In the genomic region with DNA sequence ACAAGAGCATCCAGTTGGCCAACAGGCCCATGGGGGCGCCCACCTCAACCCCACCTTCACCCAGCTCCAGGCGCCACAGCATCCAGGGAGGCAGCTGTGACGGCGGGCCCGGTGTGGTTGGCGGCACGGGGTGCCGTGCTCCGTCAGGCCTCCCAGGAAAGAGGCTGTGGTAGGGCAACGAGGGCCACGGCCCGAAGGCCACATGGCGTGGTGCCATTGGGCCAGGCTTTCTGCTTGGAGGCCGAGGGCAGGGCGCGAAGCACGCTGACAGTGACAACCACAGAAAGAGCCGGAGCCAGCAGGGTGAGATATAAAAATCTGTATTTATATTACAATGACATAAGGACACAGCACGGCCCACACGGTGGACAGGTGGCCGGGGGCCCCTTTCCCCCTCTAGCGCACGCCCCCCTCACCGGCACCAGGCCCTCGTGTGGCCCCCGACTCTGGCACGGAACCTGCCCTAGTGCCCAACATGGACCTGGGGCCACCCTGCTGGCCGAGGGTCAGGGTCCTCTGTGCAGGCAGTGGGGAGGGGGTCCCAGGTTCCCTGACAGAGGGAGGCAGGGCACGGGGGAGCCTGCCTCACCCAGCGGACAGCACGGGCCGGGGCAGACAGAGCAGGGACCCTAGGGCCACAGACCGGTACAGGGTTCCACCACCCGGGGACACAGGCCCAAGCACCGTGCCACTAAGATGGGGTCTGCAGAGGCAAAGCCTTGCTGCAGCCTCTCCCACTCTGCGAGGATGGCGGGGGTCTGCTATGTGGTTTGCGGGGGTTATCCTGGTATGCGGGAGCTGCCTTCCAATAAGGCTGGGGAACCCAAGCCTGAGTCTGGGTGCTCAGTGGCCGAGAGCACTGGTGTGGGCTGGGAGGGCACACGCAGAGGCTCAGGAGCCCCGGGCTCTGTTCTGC, we compare ENCODE assay signal across 15 cellular contexts. TPM values are rescaled to one million over a fixed set of nuclear protein-coding genes. Genes with fewer than 3 reads are reported as not detected.
A peak's percentile ranks its signal among the peaks of the same experiment; 100 is the strongest.
DNase-seq lines count a peak whose midpoint lies in the region; ATAC-seq and TF ChIP-seq lines count a peak whose summit lies in the region.
"Had no signal": no experiment of that assay in that cellular context is flagged by ENCODE, and none has a peak within 500 bp of the region (broad histone marks: within the 10 kb centered on the region; RNA-seq: fewer than 3 reads in every experiment).

No MANE protein-coding gene starts in this region.

- peaks cover 10% of the 10 kb centered on the region for H4K20me1 ChIP-seq in IMR-90 (ENCODE audit: insufficient read depth, low read length)

- no peaks in the 10 kb centered on the region for H3K36me3 Mint-ChIP-seq in activated T-helper 2 cell treated with anti-CD3 and anti-CD28 coated beads, Interferon-gamma antibody, Interleukin-2, Interleukin-4, amounts not matched to agents 10 μg/mL and 5 μg/mL and 100 μg/mL, durations not matched to agents 14 hours and 24 hours and 36 hours (ENCODE audit: low read depth)

- TF ChIP-seq CTCF in IMR-90 (conservative IDR thresholded peaks at IDR 0.05; ENCODE audit: low read depth, low read length) (no peak), left ventricle myocardium inferior (IDR thresholded peaks at IDR 0.05; ENCODE audit: borderline replicate concordance) (no peak), foreskin fibroblast (IDR thresholded peaks at IDR 0.05; ENCODE audit: low read depth, low read length) (no peak)

- H3K27me3 ChIP-seq in IMR-90 (ENCODE audit: control insufficient read depth, insufficient read depth, low read length) (no peaks in the 10 kb centered on the region), left ventricle myocardium inferior (ENCODE audit: low read depth) (no peaks in the 10 kb centered on the region)
- H3K27me3 ChIP-seq: transverse colon had no signal

- H3K36me3 ChIP-seq in IMR-90 (ENCODE audit: control insufficient read depth, insufficient read depth, low read length) (peaks cover 39% of the 10 kb centered on the region; the same call in 1 of the 2 replicates), left ventricle myocardium inferior (peaks cover 48% of the 10 kb centered on the region)

- no peak overlapping the region for H3K18ac ChIP-seq in IMR-90 (ENCODE audit: low read depth, low read length)

- intact Hi-C loops in IMR-90 (cut with micrococcal nuclease) (no loop called here), left ventricle myocardium inferior (cut with micrococcal nuclease) (no loop called here)
- intact Hi-C loops in activated T-helper 2 cell treated with anti-CD3 and anti-CD28 coated beads, Interferon-gamma antibody, Interleukin-2, Interleukin-4, amounts not matched to agents 10 μg/mL and 5 μg/mL and 100 μg/mL, durations not matched to agents 14 hours and 24 hours and 36 hours (cut with micrococcal nuclease), result no loop called here

- DNase-seq in activated CD4-positive, alpha-beta T cell treated with anti-CD3 and anti-CD28 coated beads for 48 hours, result peak; percentile 1
- no peak for DNase-seq in activated CD4-positive, alpha-beta T cell treated with anti-CD3 and anti-CD28 coated beads, Interleukin-2, amount 50 U/mL, for 4 hours
- no peak for DNase-seq in IMR-90
- DNase-seq in left ventricle myocardium inferior, result peak; percentile 22
- DNase-seq in stimulated activated CD8-positive, alpha-beta memory T cell treated with anti-CD3 and anti-CD28 coated beads, Interleukin-12 subunit alpha, Interleukin-12 subunit beta, amount 100 ng/mL, for 4 hours (ENCODE audit: low read depth), result peak; percentile 0
- no peak for DNase-seq in foreskin fibroblast
- no peak for DNase-seq in activated T-helper 2 cell treated with anti-CD3 and anti-CD28 coated beads, Interferon-gamma antibody, Interleukin-2, Interleukin-4, amounts not matched to agents 10 μg/mL and 5 μg/mL and 100 μg/mL, durations not matched to agents 14 hours and 24 hours and 36 hours (ENCODE audit: low spot score)
- DNase-seq: activated naive CD8-positive, alpha-beta T cell treated with anti-CD3 and anti-CD28 coated beads, Interleukin-2, amount 50 U/mL, for 24 hours; Calu3; cortex of kidney; KBM-7; NCI-H1930; transverse colon had no signal

- POLR2A ChIA-PET in IMR-90 (lab: Charles Lee; ENCODE audit: unreplicated experiment), result no interaction called here

- H3K9ac ChIP-seq in IMR-90 (ENCODE audit: low read depth, low read length), result no peak overlapping the region

- H3K4me3 ChIP-seq in IMR-90 (ENCODE audit: insufficient read depth, low read depth, low read length) (no peak overlapping the region), left ventricle myocardium inferior (no peak overlapping the region), foreskin fibroblast (ENCODE audit: low read depth in 1 of 2, low read length in 2 of 2) (no peak overlapping the region)
- H3K4me3 ChIP-seq: A549, transverse colon had no signal

- CTCF ChIA-PET in IMR-90 (lab: Yijun Ruan, JAX), result no interaction called here

- no peak overlapping the region for H2AFZ ChIP-seq in IMR-90 (replicated peaks; ENCODE audit: low read length, poor library complexity)

- H3K4me2 ChIP-seq in IMR-90 (ENCODE audit: low read depth, low read length), result no peak overlapping the region
- H3K4me2 ChIP-seq: A549 had no signal

- H2BK5ac ChIP-seq in IMR-90 (ENCODE audit: low read depth, low read length, poor library complexity, severe bottlenecking), result no peak overlapping the region

- H2AK5ac ChIP-seq in IMR-90 (ENCODE audit: low read depth, low read length), result no peak overlapping the region

- H4K91ac ChIP-seq in IMR-90 (ENCODE audit: insufficient read depth, low read depth, low read length), result no peak overlapping the region

- 87% methylated on average over 11 of the region's 42 CpGs; no CpG with 5 or more reads in 1 of the 2 experiments for WGBS in IMR-90 (ENCODE audit: extremely low coverage in 2 of 2, insufficient read length in 1 of 2), 2 experiments

- H2BK15ac ChIP-seq in IMR-90 (ENCODE audit: low read depth, low read length), result no peak overlapping the region

- 0 out of 4 replicates have a peak, but pooled peaks cover 0 to 2% of the 10 kb centered on the region in 2 experiments for H3K79me1 ChIP-seq in IMR-90 (ENCODE audit: low read depth in 1 of 2, low read length in 2 of 2)

- TF ChIP-seq POLR2A in IMR-90 (IDR thresholded peaks at IDR 0.05; ENCODE audit: low read depth, low read length), result no peak

- ATAC-seq in IMR-90 (ENCODE audit: low read depth), result no peak
- no peak for ATAC-seq in HG03571 (IDR thresholded peaks at IDR 0.05; ENCODE audit: unreplicated experiment)
- ATAC-seq: A549; activated naive CD8-positive, alpha-beta T cell treated with anti-CD3 and anti-CD28 coated beads, Interleukin-2, amount 50 U/mL, for 24 hours had no signal

- no peak overlapping the region for H3K56ac ChIP-seq in IMR-90 (ENCODE audit: extremely low read depth, insufficient read depth, low read length)

- no peak overlapping the region for H3K4me3 Mint-ChIP-seq in activated T-helper 2 cell treated with anti-CD3 and anti-CD28 coated beads, Interferon-gamma antibody, Interleukin-2, Interleukin-4, amounts not matched to agents 10 μg/mL and 5 μg/mL and 100 μg/mL, durations not matched to agents 14 hours and 24 hours and 36 hours (ENCODE audit: low read depth)
- H3K4me3 Mint-ChIP-seq: activated naive CD8-positive, alpha-beta T cell treated with anti-CD3 and anti-CD28 coated beads, Interleukin-2, amount 50 U/mL, for 24 hours had no signal

- TF ChIP-seq RAD21 in IMR-90 (IDR thresholded peaks at IDR 0.05; ENCODE audit: low read length), result no peak

- H2BK20ac ChIP-seq in IMR-90 (ENCODE audit: low read depth, low read length), result no peak overlapping the region

- H3K27ac ChIP-seq in IMR-90 (ENCODE audit: insufficient read depth, low read length) (no peak overlapping the region), left ventricle myocardium inferior (replicated peaks) (no peak overlapping the region)
- H3K27ac ChIP-seq: A549, transverse colon had no signal

- H3K4me1 Mint-ChIP-seq in activated T-helper 2 cell treated with anti-CD3 and anti-CD28 coated beads, Interferon-gamma antibody, Interleukin-2, Interleukin-4, amounts not matched to agents 10 μg/mL and 5 μg/mL and 100 μg/mL, durations not matched to agents 14 hours and 24 hours and 36 hours (ENCODE audit: low read depth), result peaks cover 13% of the 10 kb centered on the region

- H3K9me3 ChIP-seq in IMR-90 (ENCODE audit: control insufficient read depth, insufficient read depth, low read length), result no peaks in the 10 kb centered on the region
- H3K9me3 ChIP-seq in left ventricle myocardium inferior (replicated peaks), result no peaks in the 10 kb centered on the region
- H3K9me3 ChIP-seq: A549, transverse colon had no signal

- H3K23ac ChIP-seq in IMR-90 (ENCODE audit: low read depth, low read length), result no peak overlapping the region

- H4K5ac ChIP-seq in IMR-90 (ENCODE audit: low read depth, low read length), result no peak overlapping the region

- BruUV-seq in IMR-90 (replicated peaks; lab: Mats Ljungman, UMichigan), result no TSS peak

- H4K8ac ChIP-seq in IMR-90 (ENCODE audit: low read depth in 2 of 2, low read length in 2 of 2), result no peak overlapping the region

- H3K4ac ChIP-seq in IMR-90 (ENCODE audit: low read depth, low read length), result no peak overlapping the region

- H3K9me1 ChIP-seq in IMR-90 (ENCODE audit: insufficient read depth, low read length), result 0 out of 2 replicates have a peak, but pooled peaks cover 3% of the 10 kb centered on the region

- H3K9me3 Mint-ChIP-seq in activated T-helper 2 cell treated with anti-CD3 and anti-CD28 coated beads, Interferon-gamma antibody, Interleukin-2, Interleukin-4, amounts not matched to agents 10 μg/mL and 5 μg/mL and 100 μg/mL, durations not matched to agents 14 hours and 24 hours and 36 hours, result no peaks in the 10 kb centered on the region
- H3K9me3 Mint-ChIP-seq: activated naive CD8-positive, alpha-beta T cell treated with anti-CD3 and anti-CD28 coated beads, Interleukin-2, amount 50 U/mL, for 24 hours had no signal

- H3K4me1 ChIP-seq in IMR-90 (ENCODE audit: control insufficient read depth, insufficient read depth, low read length) (peaks cover 3% of the 10 kb centered on the region; the same call in 1 of the 2 replicates), left ventricle myocardium inferior (peaks cover 42% of the 10 kb centered on the region)
- H3K4me1 ChIP-seq: A549 had no signal

- peak overlapping the region; percentile 37 for H2AK9ac ChIP-seq in IMR-90 (replicated peaks; ENCODE audit: low read depth, low read length, poor library complexity)

- in situ Hi-C loops in IMR-90 (cut with MboI; ENCODE audit: low sequenced_read_pairs), result no loop called here

- dilution Hi-C loops in IMR-90 (cut with HindIII; ENCODE audit: low sequenced_read_pairs, unreplicated experiment), result no loop called here

- no peak overlapping the region for H2BK120ac ChIP-seq in IMR-90 (ENCODE audit: low read depth, low read length)

- no peak overlapping the region for H3K27ac Mint-ChIP-seq in activated T-helper 2 cell treated with anti-CD3 and anti-CD28 coated beads, Interferon-gamma antibody, Interleukin-2, Interleukin-4, amounts not matched to agents 10 μg/mL and 5 μg/mL and 100 μg/mL, durations not matched to agents 14 hours and 24 hours and 36 hours
- H3K27ac Mint-ChIP-seq: activated naive CD8-positive, alpha-beta T cell treated with anti-CD3 and anti-CD28 coated beads, Interleukin-2, amount 50 U/mL, for 24 hours had no signal

- no peak overlapping the region for H3K14ac ChIP-seq in IMR-90 (replicated peaks; ENCODE audit: low read depth, low read length)

- peaks cover 3% of the 10 kb centered on the region for H3K27me3 Mint-ChIP-seq in activated T-helper 2 cell treated with anti-CD3 and anti-CD28 coated beads, Interferon-gamma antibody, Interleukin-2, Interleukin-4, amounts not matched to agents 10 μg/mL and 5 μg/mL and 100 μg/mL, durations not matched to agents 14 hours and 24 hours and 36 hours (ENCODE audit: low read depth)
- H3K27me3 Mint-ChIP-seq: activated naive CD8-positive, alpha-beta T cell treated with anti-CD3 and anti-CD28 coated beads, Interleukin-2, amount 50 U/mL, for 24 hours had no signal

RNA-seq across cellular contexts. Expression of gene HAUS3, which starts 5.5 kb away (rescaled TPM):
- 4.3 and 6.9 TPM in 2 replicates for total RNA-seq in IMR-90 (2012; rRNA removed)
- 3.6 and 4.8 TPM in 2 replicates for polyA plus RNA-seq in IMR-90 (2012; rRNA removed)
- polyA plus RNA-seq in IMR-90 (2012; cell fraction: cytosol; rRNA removed), result 3.0 and 5.8 TPM in 2 replicates
- polyA plus RNA-seq in IMR-90 (2012; cell fraction: nucleus; rRNA removed; ENCODE audit: low replicate concordance), result 9.9 and 13.2 TPM in 2 replicates
- 6.4 TPM for total RNA-seq in left ventricle myocardium inferior
- 17.1 and 18.6 TPM in 2 replicates for total RNA-seq in activated T-helper 2 cell treated with anti-CD3 and anti-CD28 coated beads, Interferon-gamma antibody, Interleukin-2, Interleukin-4, amounts not matched to agents 10 μg/mL and 5 μg/mL and 100 μg/mL, durations not matched to agents 14 hours and 24 hours and 36 hours

RNA-seq across cellular contexts. Expression of gene POLN, which starts 5.5 kb away (rescaled TPM):
- 0.72 and 1.1 TPM in 2 replicates for total RNA-seq in IMR-90 (2012; rRNA removed)
- polyA plus RNA-seq in IMR-90 (2012; rRNA removed), result 0.63 and 0.82 TPM in 2 replicates
- 0.03 and 0.63 TPM in 2 replicates for polyA plus RNA-seq in IMR-90 (2012; cell fraction: cytosol; rRNA removed)
- polyA plus RNA-seq in IMR-90 (2012; cell fraction: nucleus; rRNA removed; ENCODE audit: low replicate concordance), result 3.3 and 5.4 TPM in 2 replicates
- total RNA-seq in left ventricle myocardium inferior, result 2.2 TPM
- total RNA-seq in activated T-helper 2 cell treated with anti-CD3 and anti-CD28 coated beads, Interferon-gamma antibody, Interleukin-2, Interleukin-4, amounts not matched to agents 10 μg/mL and 5 μg/mL and 100 μg/mL, durations not matched to agents 14 hours and 24 hours and 36 hours, result 1.3 and 1.4 TPM in 2 replicates

RNA-seq across cellular contexts. Expression of gene MXD4, which starts 14.5 kb away (rescaled TPM):
- total RNA-seq in IMR-90 (2012; rRNA removed) (22.8 and 25.6 TPM in 2 replicates), left ventricle myocardium inferior (40.4 TPM)
- polyA plus RNA-seq in IMR-90 (2012; rRNA removed), result 54.4 and 63.6 TPM in 2 replicates
- 57.4 and 87.5 TPM in 2 replicates for polyA plus RNA-seq in IMR-90 (2012; cell fraction: cytosol; rRNA removed)
- polyA plus RNA-seq in IMR-90 (2012; cell fraction: nucleus; rRNA removed; ENCODE audit: low replicate concordance), result 81.6 and 159 TPM in 2 replicates
- 7.9 and 8.9 TPM in 2 replicates for total RNA-seq in activated T-helper 2 cell treated with anti-CD3 and anti-CD28 coated beads, Interferon-gamma antibody, Interleukin-2, Interleukin-4, amounts not matched to agents 10 μg/mL and 5 μg/mL and 100 μg/mL, durations not matched to agents 14 hours and 24 hours and 36 hours

Comparison
In these comparisons a context has a peak if more than half of its experiments do, and no peak if none do; other contexts are left out.
1. DNase-seq: peak in activated CD4-positive, alpha-beta T cell treated with anti-CD3 and anti-CD28 coated beads for 48 hours (single experiment), left ventricle myocardium inferior (single experiment) and stimulated activated CD8-positive, alpha-beta memory T cell treated with anti-CD3 and anti-CD28 coated beads, Interleukin-12 subunit alpha, Interleukin-12 subunit beta, amount 100 ng/mL, for 4 hours (single experiment); none in activated CD4-positive, alpha-beta T cell treated with anti-CD3 and anti-CD28 coated beads, Interleukin-2, amount 50 U/mL, for 4 hours (0 of 2), IMR-90 (single experiment), foreskin fibroblast (0 of 2) and activated T-helper 2 cell treated with anti-CD3 and anti-CD28 coated beads, Interferon-gamma antibody, Interleukin-2, Interleukin-4, amounts not matched to agents 10 μg/mL and 5 μg/mL and 100 μg/mL, durations not matched to agents 14 hours and 24 hours and 36 hours (single experiment).